1 cellular context compared by ENCODE assay signal in the genomic region with DNA sequence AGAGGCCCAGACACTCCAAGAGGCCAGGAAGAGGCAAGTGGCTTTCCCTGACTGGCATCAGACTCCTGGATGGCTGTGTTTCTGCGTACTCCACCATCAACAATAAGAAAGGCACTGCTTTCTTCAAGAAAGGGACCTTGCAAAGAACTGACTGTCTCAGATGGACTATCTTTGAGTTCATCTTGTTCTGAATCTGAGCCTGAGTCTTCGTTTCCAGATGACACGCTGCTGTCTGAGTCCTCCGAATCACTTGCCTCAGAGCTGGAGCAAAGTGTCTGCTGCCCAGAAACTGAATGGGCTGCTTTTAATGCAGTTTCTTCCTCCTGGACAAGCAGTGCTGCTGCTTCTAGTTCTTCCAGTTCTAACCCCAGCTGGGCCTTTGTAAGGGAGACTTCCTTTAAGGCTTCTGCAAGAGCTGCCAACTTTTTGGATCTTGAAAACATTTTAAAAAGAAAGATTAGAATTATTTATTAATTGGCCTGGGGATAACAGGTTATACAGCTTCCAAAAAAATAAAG.
TF ChIP-seq lines count a peak whose summit lies in the region.

No MANE protein-coding gene starts in this region.

TF ChIP-seq in GM12878, 131 proteins besides CTCF, POLR2A, EP300 and RAD21:
- TF ChIP-seq SMC3 (IDR thresholded peaks at IDR 0.05; ENCODE audit: borderline replicate concordance, low read length), result no peak
- no peak for TF ChIP-seq TAF1 (IDR thresholded peaks at IDR 0.05; ENCODE audit: borderline replicate concordance, low read depth, low read length)
- no peak for TF ChIP-seq BRCA1 (IDR thresholded peaks at IDR 0.05; ENCODE audit: low read depth, low read length)
- TF ChIP-seq, protein P1, sequence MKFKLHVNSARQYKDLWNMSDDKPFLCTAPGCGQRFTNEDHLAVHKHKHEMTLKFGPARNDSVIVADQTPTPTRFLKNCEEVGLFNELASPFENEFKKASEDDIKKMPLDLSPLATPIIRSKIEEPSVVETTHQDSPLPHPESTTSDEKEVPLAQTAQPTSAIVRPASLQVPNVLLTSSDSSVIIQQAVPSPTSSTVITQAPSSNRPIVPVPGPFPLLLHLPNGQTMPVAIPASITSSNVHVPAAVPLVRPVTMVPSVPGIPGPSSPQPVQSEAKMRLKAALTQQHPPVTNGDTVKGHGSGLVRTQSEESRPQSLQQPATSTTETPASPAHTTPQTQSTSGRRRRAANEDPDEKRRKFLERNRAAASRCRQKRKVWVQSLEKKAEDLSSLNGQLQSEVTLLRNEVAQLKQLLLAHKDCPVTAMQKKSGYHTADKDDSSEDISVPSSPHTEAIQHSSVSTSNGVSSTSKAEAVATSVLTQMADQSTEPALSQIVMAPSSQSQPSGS (IDR thresholded peaks at IDR 0.05; ENCODE audit: low read length), result no peak
- no peak for TF ChIP-seq SPI1 (IDR thresholded peaks at IDR 0.05; ENCODE audit: borderline replicate concordance, insufficient read depth, low read depth, low read length)
- TF ChIP-seq, protein P2, sequence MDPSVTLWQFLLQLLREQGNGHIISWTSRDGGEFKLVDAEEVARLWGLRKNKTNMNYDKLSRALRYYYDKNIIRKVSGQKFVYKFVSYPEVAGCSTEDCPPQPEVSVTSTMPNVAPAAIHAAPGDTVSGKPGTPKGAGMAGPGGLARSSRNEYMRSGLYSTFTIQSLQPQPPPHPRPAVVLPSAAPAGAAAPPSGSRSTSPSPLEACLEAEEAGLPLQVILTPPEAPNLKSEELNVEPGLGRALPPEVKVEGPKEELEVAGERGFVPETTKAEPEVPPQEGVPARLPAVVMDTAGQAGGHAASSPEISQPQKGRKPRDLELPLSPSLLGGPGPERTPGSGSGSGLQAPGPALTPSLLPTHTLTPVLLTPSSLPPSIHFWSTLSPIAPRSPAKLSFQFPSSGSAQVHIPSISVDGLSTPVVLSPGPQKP (IDR thresholded peaks at IDR 0.05; ENCODE audit: low read depth, low read length), result no peak
- no peak for TF ChIP-seq BHLHE40 (IDR thresholded peaks at IDR 0.05; ENCODE audit: borderline replicate concordance in 1 of 2, low read depth in 2 of 2, low read length in 1 of 2)
- no peak for TF ChIP-seq SREBF2 (IDR thresholded peaks at IDR 0.05; ENCODE audit: low read length)
- no peak for TF ChIP-seq ASH2L (IDR thresholded peaks at IDR 0.05; ENCODE audit: borderline replicate concordance, low read depth)
- TF ChIP-seq BMI1 (IDR thresholded peaks at IDR 0.05; ENCODE audit: borderline replicate concordance), result no peak
- TF ChIP-seq TBL1XR1 (IDR thresholded peaks at IDR 0.05; ENCODE audit: low read depth, low read length), result no peak
